In the genomic region with DNA sequence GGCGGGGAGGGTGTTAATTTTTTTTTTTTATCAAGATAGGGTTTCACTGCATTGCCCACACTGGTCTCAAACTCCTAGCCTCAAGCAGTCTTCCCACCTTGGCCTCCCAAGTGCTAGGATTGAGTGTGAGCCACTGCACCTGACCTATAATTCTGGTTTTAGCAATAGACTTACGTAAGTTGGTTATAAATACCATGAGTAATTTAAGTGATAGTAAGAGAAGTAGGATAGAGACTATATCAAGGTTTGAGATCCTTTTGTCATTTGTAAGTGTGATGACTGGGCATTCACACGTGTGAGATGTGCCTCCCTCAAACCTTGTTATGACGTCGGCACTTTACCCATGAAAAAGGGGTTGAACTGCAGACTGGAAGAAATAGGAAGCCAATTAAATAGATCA, we compare ENCODE assay signal across 19 cellular contexts. TPM values are rescaled to one million over a fixed set of nuclear protein-coding genes. Genes with fewer than 3 reads are reported as not detected.
DNase-seq lines count a peak whose midpoint lies in the region; ATAC-seq and TF ChIP-seq lines count a peak whose summit lies in the region.
"Had no signal": no experiment of that assay in that cellular context is flagged by ENCODE, and none has a peak within 500 bp of the region (broad histone marks: within the 10 kb centered on the region; RNA-seq: fewer than 3 reads in every experiment).

No MANE protein-coding gene starts in this region.

- ATAC-seq in activated naive CD4-positive, alpha-beta T cell treated with anti-CD3 and anti-CD28 coated beads, Interleukin-2, amount 50 U/mL, for 72 hours, result no peak
- ATAC-seq in memory B cell (ENCODE audit: low read depth) (no peak), GM21576 (IDR thresholded peaks at IDR 0.05; ENCODE audit: unreplicated experiment) (no peak)

- peaks cover 65% of the 10 kb centered on the region for H3K36me3 ChIP-seq in OCI-LY3 (replicated peaks; ENCODE audit: low read depth, low read length)

- no peaks in the 10 kb centered on the region for H3K27me3 ChIP-seq in OCI-LY3 (ENCODE audit: low read depth, low read length)

- no peak for DNase-seq in activated naive CD4-positive, alpha-beta T cell treated with anti-CD3 and anti-CD28 coated beads, Interleukin-2, amount 50 U/mL, for 72 hours (ENCODE audit: low spot score in 2 of 2)
- no peak for DNase-seq in activated naive CD4-positive, alpha-beta T cell treated with Interleukin-2 at 50 U/mL for 16 hours
- DNase-seq in memory B cell (ENCODE audit: low spot score in 2 of 2), result no peak
- DNase-seq in type B pancreatic cell (ENCODE audit: extremely low spot score, unreplicated experiment), result no peak
- no peak for DNase-seq in NCI-H146 (lab: John Stamatoyannopoulos, UW)
- DNase-seq: AML-193, Calu3, GOT3, KBM-7, NCI-H1417 treated with DMSO at 0.1 percent for 48 hours, NCI-H2029, NCI-H2171 treated with DMSO at 0.1 percent for 48 hours, NCI-H446 treated with DMSO at 0.1 percent for 48 hours, NCI-H748 treated with DMSO at 0.1 percent for 48 hours, RPMI8226, SIG-M5 had no signal

- H3K27ac Mint-ChIP-seq in activated naive CD4-positive, alpha-beta T cell treated with anti-CD3 and anti-CD28 coated beads, Interleukin-2, amount 50 U/mL, for 72 hours, result peak overlapping the region; percentile 9 to 62
- H3K27ac Mint-ChIP-seq in memory B cell (peak overlapping the region; percentile 78), type B pancreatic cell (peak overlapping the region; percentile 58)

- H3K36me3 Mint-ChIP-seq in activated naive CD4-positive, alpha-beta T cell treated with anti-CD3 and anti-CD28 coated beads, Interleukin-2, amount 50 U/mL, for 72 hours, result peaks cover 13 to 65% of the 10 kb centered on the region in 2 donors
- H3K36me3 Mint-ChIP-seq in memory B cell (peaks cover 39% of the 10 kb centered on the region), type B pancreatic cell (peaks cover 82% of the 10 kb centered on the region)

- peaks cover 96% of the 10 kb centered on the region for H3K4me1 ChIP-seq in OCI-LY3 (ENCODE audit: low read length)

- no peak overlapping the region for H3K4me3 Mint-ChIP-seq in memory B cell
- H3K4me3 Mint-ChIP-seq in type B pancreatic cell, result no peak overlapping the region
- H3K4me3 Mint-ChIP-seq: CD14-positive monocyte had no signal

- H3K4me2 ChIP-seq in OCI-LY3 (ENCODE audit: low read length), result no peak overlapping the region

- H3K9ac ChIP-seq in OCI-LY3 (ENCODE audit: low read length), result no peak overlapping the region

- H3K4me3 ChIP-seq in OCI-LY3 (ENCODE audit: low read length), result no peak overlapping the region

- no peaks in the 10 kb centered on the region for H3K9me3 Mint-ChIP-seq in activated naive CD4-positive, alpha-beta T cell treated with anti-CD3 and anti-CD28 coated beads, Interleukin-2, amount 50 U/mL, for 72 hours
- no peaks in the 10 kb centered on the region for H3K9me3 Mint-ChIP-seq in memory B cell
- no peaks in the 10 kb centered on the region for H3K9me3 Mint-ChIP-seq in type B pancreatic cell
- H3K9me3 Mint-ChIP-seq: CD14-positive monocyte had no signal

- H3K9me3 ChIP-seq in OCI-LY3 (ENCODE audit: insufficient read depth, low read length), result no peaks in the 10 kb centered on the region

- H3K27me3 Mint-ChIP-seq in memory B cell, result no peaks in the 10 kb centered on the region
- H3K27me3 Mint-ChIP-seq in type B pancreatic cell, result no peaks in the 10 kb centered on the region

- H2AFZ ChIP-seq in OCI-LY3 (ENCODE audit: low read depth, low read length), result no peak overlapping the region

- TF ChIP-seq CTCF in OCI-LY3 (IDR thresholded peaks at IDR 0.05; ENCODE audit: low read depth, low read length) (no peak), type B pancreatic cell (conservative IDR thresholded peaks at IDR 0.05) (no peak)

- H3K4me1 Mint-ChIP-seq in memory B cell, result peaks cover 56% of the 10 kb centered on the region
- no peaks in the 10 kb centered on the region for H3K4me1 Mint-ChIP-seq in type B pancreatic cell (ENCODE audit: unreplicated experiment)

- peak overlapping the region; percentile 96 for H3K27ac ChIP-seq in OCI-LY3 (ENCODE audit: low read length)

- H3K79me2 ChIP-seq in OCI-LY3 (ENCODE audit: low read length), result peaks cover 100% of the 10 kb centered on the region

- H4K20me1 ChIP-seq in OCI-LY3 (ENCODE audit: insufficient read depth, low read length), result peaks cover 77% of the 10 kb centered on the region

RNA-seq across cellular contexts. Expression of gene SINHCAF, which starts 22.5 kb away (rescaled TPM):
- total RNA-seq in activated naive CD4-positive, alpha-beta T cell treated with anti-CD3 and anti-CD28 coated beads, Interleukin-2, amount 50 U/mL, for 72 hours, result 100 to 1,000 TPM; 162 to 190 TPM
- total RNA-seq in type B pancreatic cell (ENCODE audit: low replicate concordance), result 154 and 285 TPM in 2 replicates
